8 cellular contexts compared by ENCODE assay signal in the genomic region with DNA sequence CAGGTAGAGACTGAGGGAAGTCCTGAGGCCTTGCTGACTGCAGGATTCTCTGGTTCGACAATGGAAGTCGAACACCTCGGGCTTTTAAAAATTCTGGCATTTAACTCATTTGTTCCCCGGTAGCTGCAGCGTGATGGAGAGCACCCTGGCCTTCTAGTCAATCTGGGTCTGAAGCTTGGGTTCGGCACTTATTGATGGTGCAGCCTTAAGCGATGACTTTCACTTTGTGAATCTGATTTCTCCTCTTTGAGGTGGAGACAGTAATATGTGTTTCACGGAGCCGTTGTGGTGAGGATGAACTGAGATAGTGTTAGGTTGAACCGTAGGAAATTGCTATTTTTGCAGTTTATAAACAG. TPM values are rescaled to one million over a fixed set of nuclear protein-coding genes. Genes with fewer than 3 reads are reported as not detected.
DNase-seq lines count a peak whose midpoint lies in the region; ATAC-seq and TF ChIP-seq lines count a peak whose summit lies in the region.

No MANE protein-coding gene starts in this region.

- H3K36me3 ChIP-seq in suprapubic skin, result peaks cover 11% of the 10 kb centered on the region
- no peaks in the 10 kb centered on the region for H3K36me3 ChIP-seq in PC-3 (ENCODE audit: low read depth, low read length)

- H3K27me3 Mint-ChIP-seq in activated CD4-positive, alpha-beta T cell treated with anti-CD3 and anti-CD28 coated beads, Interleukin-2, amount 10 ng/mL, durations not matched to agents 7 days and 5 days, result no peaks in the 10 kb centered on the region
- H3K27me3 Mint-ChIP-seq in activated naive CD8-positive, alpha-beta T cell, result no peaks in the 10 kb centered on the region

- no peaks in the 10 kb centered on the region for H3K79me2 ChIP-seq in PC-3 (ENCODE audit: low read length)

- H3K27me3 ChIP-seq in suprapubic skin, result no peaks in the 10 kb centered on the region
- H3K27me3 ChIP-seq in PC-3 (ENCODE audit: low read length), result no peaks in the 10 kb centered on the region

- peaks cover 14% of the 10 kb centered on the region for H3K36me3 Mint-ChIP-seq in activated CD4-positive, alpha-beta T cell treated with anti-CD3 and anti-CD28 coated beads, Interleukin-2, amount 10 ng/mL, durations not matched to agents 7 days and 5 days (ENCODE audit: low read depth)
- peaks cover 4% of the 10 kb centered on the region for H3K36me3 Mint-ChIP-seq in activated naive CD8-positive, alpha-beta T cell

- H3K9ac ChIP-seq in PC-3 (ENCODE audit: low read length), result no peak overlapping the region

- no peak for DNase-seq in activated CD4-positive, alpha-beta T cell treated with anti-CD3 and anti-CD28 coated beads, Interleukin-2, amount 10 ng/mL, durations not matched to agents 7 days and 5 days
- no peak for DNase-seq in activated CD4-positive, alpha-beta T cell treated with anti-CD3 and anti-CD28 coated beads for 4 hours
- DNase-seq in islet precursor cell (peak; percentile 27), suprapubic skin (ENCODE audit: low spot score in 2 of 2) (no peak), PC-3 (no peak)

- no TSS peak for BruUV-seq in PC-3 (replicated peaks; lab: Mats Ljungman, UMichigan)

- no peak overlapping the region for H3K4me2 ChIP-seq in PC-3 (ENCODE audit: low read length)

- TF ChIP-seq EP300 in suprapubic skin (IDR thresholded peaks at IDR 0.05), result no peak

- TF ChIP-seq CTCF in suprapubic skin (IDR thresholded peaks at IDR 0.05) (no peak), PC-3 (conservative IDR thresholded peaks at IDR 0.05; ENCODE audit: low read depth, low read length) (no peak)

- ATAC-seq in HG03139 (IDR thresholded peaks at IDR 0.05; ENCODE audit: unreplicated experiment) (no peak), PC-3 (no peak), HG03571 (IDR thresholded peaks at IDR 0.05; ENCODE audit: unreplicated experiment) (no peak)

- no peaks in the 10 kb centered on the region for H3K9me3 Mint-ChIP-seq in activated CD4-positive, alpha-beta T cell treated with anti-CD3 and anti-CD28 coated beads, Interleukin-2, amount 10 ng/mL, durations not matched to agents 7 days and 5 days
- H3K9me3 Mint-ChIP-seq in activated naive CD8-positive, alpha-beta T cell (ENCODE audit: low read depth), result no peaks in the 10 kb centered on the region

- H2AFZ ChIP-seq in PC-3 (ENCODE audit: low read length), result no peak overlapping the region

- intact Hi-C loops in PC-3 (cut with micrococcal nuclease), result no loop called here

- H4K20me1 ChIP-seq in PC-3 (ENCODE audit: low read length), result no peaks in the 10 kb centered on the region

- H3F3A ChIP-seq in PC-3 (ENCODE audit: low read length, unreplicated experiment), result no peaks in the 10 kb centered on the region

- POLR2A ChIA-PET in activated CD4-positive, alpha-beta T cell treated with anti-CD3 and anti-CD28 coated beads, Interleukin-2, amount 10 ng/mL, durations not matched to agents 7 days and 5 days (lab: Charles Lee), result no interaction called here
- POLR2A ChIA-PET in PC-3 (lab: Charles Lee; ENCODE audit: unreplicated experiment), result no interaction called here

- WGBS in suprapubic skin, result 47% methylated on average over 7 of the region's 10 CpGs

- peak overlapping the region; percentile 85 for H3K4me3 Mint-ChIP-seq in activated CD4-positive, alpha-beta T cell treated with anti-CD3 and anti-CD28 coated beads, Interleukin-2, amount 10 ng/mL, durations not matched to agents 7 days and 5 days
- peak overlapping the region; percentile 76 for H3K4me3 Mint-ChIP-seq in activated naive CD8-positive, alpha-beta T cell

- H3K4me1 ChIP-seq in suprapubic skin, result peaks cover 32% of the 10 kb centered on the region
- no peaks in the 10 kb centered on the region for H3K4me1 ChIP-seq in PC-3 (ENCODE audit: insufficient read depth, low read length)

- H3K9me3 ChIP-seq in suprapubic skin (no peaks in the 10 kb centered on the region), PC-3 (ENCODE audit: low read length) (no peaks in the 10 kb centered on the region)

- H3K9me2 ChIP-seq in PC-3 (replicated peaks; ENCODE audit: low read length), result no peaks in the 10 kb centered on the region

- H3K4me1 Mint-ChIP-seq in activated CD4-positive, alpha-beta T cell treated with anti-CD3 and anti-CD28 coated beads, Interleukin-2, amount 10 ng/mL, durations not matched to agents 7 days and 5 days, result peaks cover 38% of the 10 kb centered on the region
- H3K4me1 Mint-ChIP-seq in activated naive CD8-positive, alpha-beta T cell (ENCODE audit: low read depth), result peaks cover 41% of the 10 kb centered on the region

- H3K27ac ChIP-seq in suprapubic skin, result peak overlapping the region; percentile 91
- H3K27ac ChIP-seq in PC-3 (ENCODE audit: low read length), result no peak overlapping the region

- peak overlapping the region; percentile 93 for H3K27ac Mint-ChIP-seq in activated CD4-positive, alpha-beta T cell treated with anti-CD3 and anti-CD28 coated beads, Interleukin-2, amount 10 ng/mL, durations not matched to agents 7 days and 5 days
- H3K27ac Mint-ChIP-seq in activated naive CD8-positive, alpha-beta T cell, result peak overlapping the region; percentile 87

- TF ChIP-seq POLR2A in suprapubic skin (IDR thresholded peaks at IDR 0.05), result no peak

- CTCF ChIA-PET in activated CD4-positive, alpha-beta T cell treated with anti-CD3 and anti-CD28 coated beads, Interleukin-2, amount 10 ng/mL, durations not matched to agents 7 days and 5 days (lab: Charles Lee), result interaction anchor here (0.9 to 2.4 kb wide), 6 partner anchors 12 to 53 kb away, joined by 3 to 18 read pairs (median 4); no protein-coding TSS in a partner anchor
- CTCF ChIA-PET in PC-3 (lab: Charles Lee), result no interaction called here

- H3K4me3 ChIP-seq in suprapubic skin, result peak overlapping the region; percentile 93
- H3K4me3 ChIP-seq in PC-3 (ENCODE audit: low read length), result no peak overlapping the region

RNA-seq across cellular contexts. Expression of gene PARP6, which starts 0.6 kb away (rescaled TPM):
- total RNA-seq in activated CD4-positive, alpha-beta T cell treated with anti-CD3 and anti-CD28 coated beads, Interleukin-2, amount 10 ng/mL, durations not matched to agents 7 days and 5 days, result 10 to 100 TPM; 62.9 to 69.2 TPM
- total RNA-seq in suprapubic skin (100 to 1,000 TPM in 1 of 4 donors, 10 to 100 TPM in 3; 63.6 to 102 (median 70.6) TPM), PC-3 (2014; rRNA removed) (not detected in 2 replicates)

RNA-seq across cellular contexts. Expression of gene PKM, which starts 42.0 kb away (rescaled TPM):
- total RNA-seq in activated CD4-positive, alpha-beta T cell treated with anti-CD3 and anti-CD28 coated beads, Interleukin-2, amount 10 ng/mL, durations not matched to agents 7 days and 5 days, result 1,000 to 10,000 TPM; 1,098 to 1,149 TPM
- 100 to 1,000 TPM; 294 to 522 (median 411) TPM for total RNA-seq in suprapubic skin
- total RNA-seq in PC-3 (2014; rRNA removed), result 1,963 and 2,296 TPM in 2 replicates

RNA-seq across cellular contexts. Expression of gene CELF6, which starts 47.0 kb away (rescaled TPM):
- 1 to 10 TPM; 1.0 to 1.2 TPM for total RNA-seq in activated CD4-positive, alpha-beta T cell treated with anti-CD3 and anti-CD28 coated beads, Interleukin-2, amount 10 ng/mL, durations not matched to agents 7 days and 5 days
- 1 to 10 TPM in 2 of 4 donors, under 1 TPM in 2; 0.70 to 1.5 (median 0.99) TPM for total RNA-seq in suprapubic skin
- total RNA-seq in PC-3 (2014; rRNA removed), result not detected in 2 replicates

Comparison
In these comparisons a context has a peak if more than half of its experiments do, and no peak if none do; other contexts are left out.
1. RNA of gene PARP6, which starts 0.6 kb away (total RNA-seq): 63.6 to 102 TPM in suprapubic skin and 62.9 to 69.2 TPM in activated CD4-positive, alpha-beta T cell treated with anti-CD3 and anti-CD28 coated beads, Interleukin-2, amount 10 ng/mL, durations not matched to agents 7 days and 5 days; not detected in PC-3; every median in the first group is over 10 times any median in the second.